In genomic region chrX:77731821-77732419, GRCh38 we compare ENCODE assay signal across 26 cellular contexts. TPM values are rescaled to one million over a fixed set of nuclear protein-coding genes. Genes with fewer than 3 reads are reported as not detected.
DNase-seq lines count a peak whose midpoint lies in the region; ATAC-seq and TF ChIP-seq lines count a peak whose summit lies in the region.
"Had no signal": no experiment of that assay in that cellular context is flagged by ENCODE, and none has a peak within 500 bp of the region (broad histone marks: within the 10 kb centered on the region; RNA-seq: fewer than 3 reads in every experiment).

No MANE protein-coding gene starts in this region.

- H3K4me3 Mint-ChIP-seq in stimulated activated naive CD8-positive, alpha-beta T cell treated with anti-CD3 and anti-CD28 coated beads, Interleukin-15, Interleukin-2, amounts not matched to agents 100 ng/mL and 50 ng/mL, for 24 hours: no peak overlapping the region
- no peak overlapping the region for H3K4me3 Mint-ChIP-seq in activated B cell treated with CpG ODN at 0.5 μM for 24 hours
- no peak overlapping the region for H3K4me3 Mint-ChIP-seq in stimulated activated memory B cell treated with anti-CD40 and anti-IgM and Interleukin-4, amounts not matched to agents 10 μg/mL and 1 μg/mL and 100 μg/mL, for 72 hours
- H3K4me3 Mint-ChIP-seq: stimulated activated naive B cell treated with anti-CD40 and anti-IgM and Interleukin-4, amounts not matched to agents 10 μg/mL and 1 μg/mL and 100 μg/mL, for 72 hours had no signal

- no peak for TF ChIP-seq CTCF in activated B cell treated with CpG ODN at 0.5 μM for 24 hours (IDR thresholded peaks at IDR 0.05)

- H3K27ac Mint-ChIP-seq in stimulated activated naive CD8-positive, alpha-beta T cell treated with anti-CD3 and anti-CD28 coated beads, Interleukin-15, Interleukin-2, amounts not matched to agents 100 ng/mL and 50 ng/mL, for 24 hours: peak overlapping the region; percentile 31
- H3K27ac Mint-ChIP-seq in activated B cell treated with CpG ODN at 0.5 μM for 24 hours: peak overlapping the region; percentile 68
- H3K27ac Mint-ChIP-seq in stimulated activated memory B cell treated with anti-CD40 and anti-IgM and Interleukin-4, amounts not matched to agents 10 μg/mL and 1 μg/mL and 100 μg/mL, for 72 hours: no peak overlapping the region
- H3K27ac Mint-ChIP-seq: stimulated activated naive B cell treated with anti-CD40 and anti-IgM and Interleukin-4, amounts not matched to agents 10 μg/mL and 1 μg/mL and 100 μg/mL, for 72 hours had no signal

- H3K27me3 Mint-ChIP-seq in stimulated activated naive CD8-positive, alpha-beta T cell treated with anti-CD3 and anti-CD28 coated beads, Interleukin-15, Interleukin-2, amounts not matched to agents 100 ng/mL and 50 ng/mL, for 24 hours: no peaks in the 10 kb centered on the region
- no peaks in the 10 kb centered on the region for H3K27me3 Mint-ChIP-seq in activated B cell treated with CpG ODN at 0.5 μM for 24 hours
- H3K27me3 Mint-ChIP-seq in stimulated activated memory B cell treated with anti-CD40 and anti-IgM and Interleukin-4, amounts not matched to agents 10 μg/mL and 1 μg/mL and 100 μg/mL, for 72 hours: no peaks in the 10 kb centered on the region
- H3K27me3 Mint-ChIP-seq: stimulated activated naive B cell treated with anti-CD40 and anti-IgM and Interleukin-4, amounts not matched to agents 10 μg/mL and 1 μg/mL and 100 μg/mL, for 72 hours had no signal

- H3K4me1 Mint-ChIP-seq in stimulated activated naive CD8-positive, alpha-beta T cell treated with anti-CD3 and anti-CD28 coated beads, Interleukin-15, Interleukin-2, amounts not matched to agents 100 ng/mL and 50 ng/mL, for 24 hours (ENCODE audit: low read depth): peaks cover 33% of the 10 kb centered on the region
- peaks cover 36% of the 10 kb centered on the region for H3K4me1 Mint-ChIP-seq in activated B cell treated with CpG ODN at 0.5 μM for 24 hours
- H3K4me1 Mint-ChIP-seq in stimulated activated memory B cell treated with anti-CD40 and anti-IgM and Interleukin-4, amounts not matched to agents 10 μg/mL and 1 μg/mL and 100 μg/mL, for 72 hours: peaks cover 36% of the 10 kb centered on the region

- ATAC-seq in stimulated activated naive CD8-positive, alpha-beta T cell treated with anti-CD3 and anti-CD28 coated beads, Interleukin-15, Interleukin-2, amounts not matched to agents 100 U/mL and 50 U/mL, for 24 hours: no peak
- no peak for ATAC-seq in activated B cell treated with CpG ODN at 0.5 μM for 24 hours (ENCODE audit: low read depth)
- ATAC-seq in left lobe of liver: peak; percentile 89
- ATAC-seq in stimulated activated memory B cell treated with anti-CD40 and anti-IgM and Interleukin-4, amounts not matched to agents 10 μg/mL and 1 μg/mL and 100 μg/mL, for 72 hours: no peak
- no peak for ATAC-seq in HG03469 (IDR thresholded peaks at IDR 0.05; ENCODE audit: unreplicated experiment)
- ATAC-seq: stimulated activated naive B cell treated with anti-CD40 and anti-IgM and Interleukin-4, amounts not matched to agents 10 μg/mL and 1 μg/mL and 100 μg/mL, for 72 hours had no signal

- CTCF ChIA-PET in activated B cell treated with CpG ODN at 0.5 μM for 24 hours (lab: Charles Lee): no interaction called here

- H3K36me3 Mint-ChIP-seq in stimulated activated naive CD8-positive, alpha-beta T cell treated with anti-CD3 and anti-CD28 coated beads, Interleukin-15, Interleukin-2, amounts not matched to agents 100 ng/mL and 50 ng/mL, for 24 hours (ENCODE audit: low read depth): peaks cover 4% of the 10 kb centered on the region
- H3K36me3 Mint-ChIP-seq in activated B cell treated with CpG ODN at 0.5 μM for 24 hours (ENCODE audit: low read depth): peaks cover 5% of the 10 kb centered on the region
- no peaks in the 10 kb centered on the region for H3K36me3 Mint-ChIP-seq in stimulated activated memory B cell treated with anti-CD40 and anti-IgM and Interleukin-4, amounts not matched to agents 10 μg/mL and 1 μg/mL and 100 μg/mL, for 72 hours

- intact Hi-C loops in activated B cell treated with CpG ODN at 0.5 μM for 24 hours (cut with micrococcal nuclease): no loop called here

- DNase-seq in stimulated activated naive CD8-positive, alpha-beta T cell treated with anti-CD3 and anti-CD28 coated beads, Interleukin-15, Interleukin-2, amounts not matched to agents 100 U/mL and 50 U/mL, for 24 hours: no peak
- DNase-seq in activated B cell treated with CpG ODN at 0.5 μM for 24 hours (no peak), left lobe of liver (ENCODE audit: low spot score) (peak; percentile 44), ecto neural progenitor cell (ENCODE audit: low spot score) (no peak)
- no peak for DNase-seq in stimulated activated naive CD4-positive, alpha-beta T cell treated with Interleukin-2 at 50 U/mL for 16 hours (lab: John Stamatoyannopoulos, UW)
- DNase-seq: activated CD4-positive, CD25-positive, alpha-beta regulatory T cell treated with anti-CD3 and anti-CD28 coated beads, Interleukin-2, amount 50 U/mL, for 72 hours; activated gamma-delta T cell; amniotic stem cell; DMS79 treated with DMSO at 0.1 percent for 48 hours; effector memory CD4-positive, alpha-beta T cell; GF-D8; HCEC 1CT; heart left ventricle; kidney glomerular epithelial cell; NCI-H146; NCI-H2107; NCI-H446; NCI-H774; RPMI8226; sigmoid colon; stimulated activated CD4-positive, alpha-beta T cell treated with anti-CD3 and anti-CD28 coated beads, Interleukin-4, amount 100 ng/mL, for 4 hours; stimulated activated naive B cell treated with anti-CD40 and anti-IgM and Interleukin-4, amounts not matched to agents 10 μg/mL and 1 μg/mL and 100 μg/mL, for 72 hours; T-helper 1 cell had no signal

- POLR2A ChIA-PET in activated B cell treated with CpG ODN at 0.5 μM for 24 hours (lab: Charles Lee): no interaction called here

- no peaks in the 10 kb centered on the region for H3K9me3 Mint-ChIP-seq in stimulated activated naive CD8-positive, alpha-beta T cell treated with anti-CD3 and anti-CD28 coated beads, Interleukin-15, Interleukin-2, amounts not matched to agents 100 ng/mL and 50 ng/mL, for 24 hours
- no peaks in the 10 kb centered on the region for H3K9me3 Mint-ChIP-seq in activated B cell treated with CpG ODN at 0.5 μM for 24 hours
- H3K9me3 Mint-ChIP-seq in stimulated activated memory B cell treated with anti-CD40 and anti-IgM and Interleukin-4, amounts not matched to agents 10 μg/mL and 1 μg/mL and 100 μg/mL, for 72 hours: no peaks in the 10 kb centered on the region

RNA-seq across cellular contexts. Expression of gene ATRX, which starts 54.1 kb away (rescaled TPM):
- 114 and 120 TPM in 2 replicates for total RNA-seq in activated B cell treated with CpG ODN at 0.5 μM for 24 hours
- total RNA-seq in left lobe of liver: 18.8 TPM
